Comparison of ENCODE assay signal across 35 cellular contexts in genomic region chr15:26555898-26556297, GRCh38.
"Had no signal": no experiment of that assay in that cellular context is flagged by ENCODE, and none has a peak within 500 bp of the region (broad histone marks: within the 10 kb centered on the region; RNA-seq: fewer than 3 reads in every experiment).

No MANE protein-coding gene starts in this region.

- H3K36me3 ChIP-seq: MG63 had no signal

- H3K27me3 ChIP-seq: MG63 had no signal

- DNase-seq: Karpas-422, Kasumi-1, MG63, MM.1S, MV-4-11, NCI-H1048, NCI-H1092, NCI-H1092 treated with DMSO at 0.1 percent for 48 hours, NCI-H1105, NCI-H1417, NCI-H1417 treated with DMSO at 0.1 percent for 48 hours, NCI-H1436, NCI-H1436 treated with DMSO at 0.1 percent for 48 hours, NCI-H146, NCI-H1694, NCI-H1694 treated with DMSO at 0.1 percent for 48 hours, NCI-H187, NCI-H187 treated with DMSO at 0.1 percent for 48 hours, NCI-H1930, NCI-H2029, NCI-H2029 treated with DMSO at 0.1 percent for 48 hours, NCI-H2081, NCI-H2081 treated with DMSO at 0.1 percent for 48 hours, NCI-H2107, NCI-H2171, NCI-H2171 treated with DMSO at 0.1 percent for 48 hours, NCI-H2227 treated with DMSO at 0.1 percent for 48 hours, NCI-H226, NCI-H345, NCI-H446, NCI-H446 treated with DMSO at 0.1 percent for 48 hours, NCI-H510A, NCI-H510A treated with DMSO at 0.1 percent for 48 hours, NCI-H524, NCI-H524 treated with DMSO at 0.1 percent for 48 hours had no signal

- H3K9me3 ChIP-seq: MG63 had no signal

- H3K4me3 ChIP-seq: MG63 had no signal
